Comparison of ENCODE assay signal across 8 cellular contexts in the genomic region with DNA sequence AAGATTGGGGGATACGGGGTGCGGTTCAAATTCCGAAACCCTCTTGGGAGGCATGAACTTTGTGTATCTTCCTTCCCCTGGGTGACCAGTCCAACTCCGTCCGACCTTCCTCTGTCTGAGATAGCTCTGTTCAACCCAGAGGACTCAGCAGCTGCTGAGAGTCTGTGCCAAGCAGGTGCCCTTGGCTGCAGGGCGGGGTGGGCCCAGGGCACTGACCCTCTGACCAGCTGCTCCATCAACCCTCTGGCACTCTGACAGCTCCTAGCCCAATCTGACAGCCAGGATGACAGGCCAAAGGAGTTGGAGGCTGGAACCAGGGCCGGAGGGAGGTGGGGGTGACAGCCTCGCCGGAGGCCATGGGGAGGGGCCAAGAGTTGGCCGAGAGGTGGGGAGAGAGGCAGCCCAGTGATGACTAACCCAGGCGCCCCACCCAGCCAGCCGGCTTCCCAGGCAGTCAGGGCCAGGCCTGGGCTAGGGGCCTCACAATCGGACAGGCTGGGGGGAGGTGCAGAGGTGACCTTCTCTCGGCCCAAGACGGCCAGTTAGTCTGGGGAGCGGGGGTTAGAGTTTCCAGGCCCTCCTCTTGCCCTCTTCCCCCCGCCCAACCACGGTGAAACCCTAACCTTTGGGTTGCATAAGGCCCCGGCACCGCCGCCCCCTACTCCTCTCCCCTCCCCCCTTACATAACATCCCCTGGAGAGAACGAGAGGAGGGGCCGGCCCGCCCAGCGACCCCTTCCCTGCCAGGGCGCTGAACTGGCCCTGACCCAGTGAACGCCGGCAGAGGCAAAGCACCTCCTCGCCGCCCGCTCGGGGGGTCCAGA. TPM values are rescaled to one million over a fixed set of nuclear protein-coding genes. Genes with fewer than 3 reads are reported as not detected.
DNase-seq lines count a peak whose midpoint lies in the region; ATAC-seq and TF ChIP-seq lines count a peak whose summit lies in the region.

No MANE protein-coding gene starts in this region.

- no peaks in the 10 kb centered on the region for H3K27me3 ChIP-seq in Peyer's patch

- no peaks in the 10 kb centered on the region for H3K9me3 ChIP-seq in Peyer's patch

- peaks cover 0 to 41% (median 11%) of the 10 kb centered on the region in 4 donors for H3K4me1 ChIP-seq in Peyer's patch

- DNase-seq in GOT3 (lab: John Stamatoyannopoulos, UW) (peak; percentile 77), Peyer's patch (peak in 2 of 3 donors; percentile 92 to 93), left cardiac atrium (peak; percentile 94), pons (ENCODE audit: low spot score) (peak; percentile 40), NAMALWA (ENCODE audit: low spot score) (no peak), cerebellar nuclear complex (lab: John Stamatoyannopoulos, UW) (no peak)
- no peak for DNase-seq in central memory CD4-positive, alpha-beta T cell

- H3K36me3 ChIP-seq in Peyer's patch: peaks cover 0 to 24% (median 0%) of the 10 kb centered on the region in 3 donors

- TF ChIP-seq CTCF in Peyer's patch (IDR thresholded peaks at IDR 0.05): no peak

- intact Hi-C loops in left cardiac atrium (cut with DNase I): loop anchor here in 1 of 2 donors (5.0 kb wide), 2 partner anchors 43 to 312 kb away; a partner anchor contains a TSS

- 1 to 2% (median 2%) methylated on average over 28 to 32 of the region's 32 CpGs for WGBS in adipose tissue, 3 donors

- H3K4me3 ChIP-seq in Peyer's patch: peak overlapping the region; percentile 70 to 93 (median 83)

- H3K27ac ChIP-seq in Peyer's patch (peak overlapping the region; percentile 95 to 99 (median 97)), adipose tissue (ENCODE audit: low read depth, low read length) (peak overlapping the region; percentile 97)

- ATAC-seq in left cardiac atrium: peak; percentile 51 to 61

- TF ChIP-seq POLR2A in Peyer's patch (IDR thresholded peaks at IDR 0.05): peak; percentile 54 to 89

RNA-seq across cellular contexts. Expression of a gene that starts 5.0 kb away (rescaled TPM):
- total RNA-seq in Peyer's patch (10 to 100 TPM in 3 of 4 donors, 1 to 10 TPM in 1; 8.3 to 37.8 (median 19.5) TPM), left cardiac atrium (1 to 10 TPM; 3.7 to 6.0 TPM)
- 10 to 100 TPM in 2 of 3 donors, 1 to 10 TPM in 1; 1.4 to 16.6 (median 15.0) TPM for polyA plus RNA-seq in adipose tissue

RNA-seq across cellular contexts. Expression of a gene that starts 9.3 kb away (rescaled TPM):
- total RNA-seq in Peyer's patch (10 to 100 TPM; 37.1 to 83.3 (median 59.2) TPM), left cardiac atrium (10 to 100 TPM; 15.4 to 16.1 TPM)
- polyA plus RNA-seq in adipose tissue: 10 to 100 TPM; 11.8 to 24.5 (median 24.0) TPM

RNA-seq across cellular contexts. Expression of a gene that starts 27.5 kb away (rescaled TPM):
- total RNA-seq in Peyer's patch (1 to 10 TPM; 4.0 to 9.6 (median 5.6) TPM), left cardiac atrium (1 to 10 TPM; 4.2 to 4.9 TPM)
- polyA plus RNA-seq in adipose tissue: 10 to 100 TPM in 2 of 3 donors, 1 to 10 TPM in 1; 8.9 to 15.7 (median 11.9) TPM

RNA-seq across cellular contexts. Expression of a gene that starts 30.5 kb away (rescaled TPM):
- total RNA-seq in Peyer's patch: 100 to 1,000 TPM; 138 to 390 (median 226) TPM
- polyA plus RNA-seq in adipose tissue: 10 to 100 TPM; 52.0 to 86.7 (median 67.5) TPM
- total RNA-seq in left cardiac atrium: 100 to 1,000 TPM; 136 to 181 TPM

RNA-seq across cellular contexts. Expression of a gene that starts 46.7 kb away (rescaled TPM):
- total RNA-seq in Peyer's patch (100 to 1,000 TPM in 1 of 4 donors, 10 to 100 TPM in 3; 28.7 to 306 (median 81.6) TPM), left cardiac atrium (100 to 1,000 TPM; 252 to 407 TPM)
- polyA plus RNA-seq in adipose tissue: 1,000 to 10,000 TPM in 2 of 3 donors, 100 to 1,000 TPM in 1; 140 to 1,175 (median 1,133) TPM

Comparison
In these comparisons a context has a peak if more than half of its experiments do, and no peak if none do; other contexts are left out.
1. DNase-seq: peak in GOT3 (single experiment), Peyer's patch (2 of 3), left cardiac atrium (single experiment) and pons (single experiment); none in NAMALWA (single experiment), central memory CD4-positive, alpha-beta T cell (single experiment) and cerebellar nuclear complex (0 of 2).